1 cellular context compared by ENCODE assay signal in the genomic region with DNA sequence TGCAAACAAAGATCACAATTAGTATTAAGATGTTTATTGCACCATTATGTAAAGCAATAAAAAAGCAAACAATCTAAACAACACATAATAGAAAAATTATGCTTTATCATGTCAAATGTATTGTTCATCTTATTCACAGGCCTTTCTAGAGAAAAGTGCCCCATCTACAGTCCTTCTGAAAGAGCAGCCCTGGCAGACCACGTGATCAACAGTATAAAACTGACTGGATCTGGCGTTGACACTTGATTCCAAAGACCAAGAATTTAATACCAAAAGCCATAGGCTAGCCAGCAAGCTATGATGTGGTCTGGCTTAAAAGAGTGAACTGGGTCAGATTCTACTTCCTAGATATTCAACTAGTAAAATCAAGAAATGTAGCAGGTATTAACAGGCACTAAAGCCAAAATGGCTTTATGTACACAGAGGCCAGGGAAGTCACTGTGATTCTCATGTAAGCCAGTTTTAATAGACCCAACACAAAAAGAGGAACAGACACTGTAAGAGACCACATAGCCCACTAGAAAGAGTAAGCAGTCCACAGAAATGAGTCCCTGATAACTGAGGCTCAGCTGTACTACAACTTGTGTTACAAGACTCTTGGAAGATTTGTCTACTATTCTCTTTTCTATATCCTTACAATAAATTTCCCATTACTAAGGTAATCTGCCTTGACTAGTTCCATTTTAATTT.
TF ChIP-seq lines count a peak whose summit lies in the region.

No MANE protein-coding gene starts in this region.

TF ChIP-seq in K562, 482 proteins besides CTCF, POLR2A, EP300 and RAD21 (continued from another document):
- TF ChIP-seq, protein P1, sequence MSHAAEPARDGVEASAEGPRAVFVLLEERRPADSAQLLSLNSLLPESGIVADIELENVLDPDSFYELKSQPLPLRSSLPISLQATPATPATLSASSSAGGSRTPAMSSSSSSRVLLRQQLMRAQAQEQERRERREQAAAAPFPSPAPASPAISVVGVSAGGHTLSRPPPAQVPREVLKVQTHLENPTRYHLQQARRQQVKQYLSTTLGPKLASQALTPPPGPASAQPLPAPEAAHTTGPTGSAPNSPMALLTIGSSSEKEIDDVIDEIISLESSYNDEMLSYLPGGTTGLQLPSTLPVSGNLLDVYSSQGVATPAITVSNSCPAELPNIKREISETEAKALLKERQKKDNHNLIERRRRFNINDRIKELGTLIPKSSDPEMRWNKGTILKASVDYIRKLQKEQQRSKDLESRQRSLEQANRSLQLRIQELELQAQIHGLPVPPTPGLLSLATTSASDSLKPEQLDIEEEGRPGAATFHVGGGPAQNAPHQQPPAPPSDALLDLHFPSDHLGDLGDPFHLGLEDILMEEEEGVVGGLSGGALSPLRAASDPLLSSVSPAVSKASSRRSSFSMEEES (CRISPR knock-in tag; IDR thresholded peaks at IDR 0.05): peak; percentile 30; the same call in 1 of the 2 replicates
- TF ChIP-seq, protein P2, sequence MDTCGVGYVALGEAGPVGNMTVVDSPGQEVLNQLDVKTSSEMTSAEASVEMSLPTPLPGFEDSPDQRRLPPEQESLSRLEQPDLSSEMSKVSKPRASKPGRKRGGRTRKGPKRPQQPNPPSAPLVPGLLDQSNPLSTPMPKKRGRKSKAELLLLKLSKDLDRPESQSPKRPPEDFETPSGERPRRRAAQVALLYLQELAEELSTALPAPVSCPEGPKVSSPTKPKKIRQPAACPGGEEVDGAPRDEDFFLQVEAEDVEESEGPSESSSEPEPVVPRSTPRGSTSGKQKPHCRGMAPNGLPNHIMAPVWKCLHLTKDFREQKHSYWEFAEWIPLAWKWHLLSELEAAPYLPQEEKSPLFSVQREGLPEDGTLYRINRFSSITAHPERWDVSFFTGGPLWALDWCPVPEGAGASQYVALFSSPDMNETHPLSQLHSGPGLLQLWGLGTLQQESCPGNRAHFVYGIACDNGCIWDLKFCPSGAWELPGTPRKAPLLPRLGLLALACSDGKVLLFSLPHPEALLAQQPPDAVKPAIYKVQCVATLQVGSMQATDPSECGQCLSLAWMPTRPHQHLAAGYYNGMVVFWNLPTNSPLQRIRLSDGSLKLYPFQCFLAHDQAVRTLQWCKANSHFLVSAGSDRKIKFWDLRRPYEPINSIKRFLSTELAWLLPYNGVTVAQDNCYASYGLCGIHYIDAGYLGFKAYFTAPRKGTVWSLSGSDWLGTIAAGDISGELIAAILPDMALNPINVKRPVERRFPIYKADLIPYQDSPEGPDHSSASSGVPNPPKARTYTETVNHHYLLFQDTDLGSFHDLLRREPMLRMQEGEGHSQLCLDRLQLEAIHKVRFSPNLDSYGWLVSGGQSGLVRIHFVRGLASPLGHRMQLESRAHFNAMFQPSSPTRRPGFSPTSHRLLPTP (IDR thresholded peaks at IDR 0.05; ENCODE audit: borderline replicate concordance, extremely low read depth, insufficient read length): no peak
- TF ChIP-seq PRMT5 (CRISPR knock-in tag; IDR thresholded peaks at IDR 0.05) (no peak), RAD51 (IDR thresholded peaks at IDR 0.05; ENCODE audit: borderline replicate concordance, low read depth) (peak; percentile 52; the same call in 1 of the 2 replicates)
